In the genomic region with DNA sequence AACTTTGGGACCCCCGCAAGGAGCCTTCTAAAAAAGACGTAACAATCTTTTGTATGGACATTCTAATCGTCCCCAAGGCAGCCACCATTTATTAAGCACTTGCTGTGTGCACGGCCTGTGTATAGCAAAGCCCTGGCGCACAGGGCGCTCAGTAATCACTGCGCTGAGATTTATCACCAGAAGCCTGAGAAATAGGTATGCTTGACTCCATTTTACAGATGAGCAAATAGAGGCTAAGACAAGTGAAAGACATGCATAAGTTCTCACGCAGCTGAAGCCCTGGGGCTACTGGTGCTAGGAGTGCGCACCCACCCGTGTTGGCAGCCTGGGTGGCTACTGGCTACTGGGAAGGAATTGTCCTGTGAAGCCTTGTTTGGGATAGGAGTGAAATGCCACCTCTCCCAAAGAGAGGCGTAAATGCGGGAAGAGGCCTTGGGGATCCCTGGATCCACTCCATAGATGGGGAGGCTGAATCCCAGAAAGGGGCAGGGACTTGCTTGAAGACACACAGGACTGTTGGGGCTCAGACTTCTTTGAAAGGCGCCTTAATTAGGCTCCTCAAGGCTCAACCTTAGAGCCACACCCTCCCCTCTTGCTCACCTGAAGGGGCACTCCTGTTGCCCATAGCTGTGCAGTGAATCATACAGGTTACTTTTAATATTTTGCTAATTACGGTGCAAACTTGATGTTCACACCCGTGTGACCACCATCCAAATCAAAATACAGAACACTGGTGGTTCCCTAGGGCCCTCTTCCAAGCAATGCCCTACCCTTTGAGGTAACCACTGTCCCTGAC, we compare ENCODE assay signal across 8 cellular contexts. TPM values are rescaled to one million over a fixed set of nuclear protein-coding genes. Genes with fewer than 3 reads are reported as not detected.
DNase-seq lines count a peak whose midpoint lies in the region; ATAC-seq and TF ChIP-seq lines count a peak whose summit lies in the region.

No MANE protein-coding gene starts in this region.

- no peaks in the 10 kb centered on the region for H3K79me2 ChIP-seq in mesendoderm (ENCODE audit: control insufficient read depth, insufficient read depth, low read length)

- no peak overlapping the region for H2AK5ac ChIP-seq in mesendoderm (ENCODE audit: low read length)

- DNase-seq in MCF 10A (ENCODE audit: unreplicated experiment), result no peak
- no peak for DNase-seq in mesendoderm
- DNase-seq in omental fat pad (ENCODE audit: low spot score), result no peak
- no peak for DNase-seq in GM19240 (ENCODE audit: insufficient read length, low spot score)
- DNase-seq in HuH-7 (ENCODE audit: low spot score), result no peak

- no peak overlapping the region for H2BK15ac ChIP-seq in mesendoderm (replicated peaks; ENCODE audit: low read depth)

- H2BK120ac ChIP-seq in mesendoderm (ENCODE audit: low read depth, low read length), result no peak overlapping the region

- H3K4me3 ChIP-seq in mesendoderm (ENCODE audit: low read length), result peak overlapping the region; percentile 34

- H3K4ac ChIP-seq in mesendoderm (ENCODE audit: low read depth, low read length), result peak overlapping the region; percentile 46

- intact Hi-C loops in MCF 10A (cut with micrococcal nuclease), result no loop called here

- no peaks in the 10 kb centered on the region for H3K36me3 Mint-ChIP-seq in MCF 10A (ENCODE audit: insufficient read depth, unreplicated experiment)

- WGBS in mesendoderm (ENCODE audit: extremely low coverage, insufficient coverage, low lambda C conversion rate), result no CpG with 5 or more reads among the region's 15 CpGs

- H3K9ac ChIP-seq in ES-I3 (ENCODE audit: low read depth, low read length), result peak overlapping the region; percentile 64
- peak overlapping the region; percentile 66 for H3K9ac ChIP-seq in mesendoderm (ENCODE audit: low read length)

- no peak overlapping the region for H2BK5ac ChIP-seq in mesendoderm (ENCODE audit: low read length)

- TF ChIP-seq CTCF in MCF 10A (IDR thresholded peaks at IDR 0.05; ENCODE audit: unreplicated experiment), result no peak
- no peak for TF ChIP-seq CTCF in omental fat pad (IDR thresholded peaks at IDR 0.05)

- H3K9me3 ChIP-seq in ES-I3 (ENCODE audit: control insufficient read depth, insufficient read depth, low read length), result no peaks in the 10 kb centered on the region

- no peak overlapping the region for H3K27ac ChIP-seq in mesendoderm (ENCODE audit: low read depth, low read length)

- peak; percentile 8 for ATAC-seq in HG03039 (IDR thresholded peaks at IDR 0.05; ENCODE audit: unreplicated experiment)
- no peak for ATAC-seq in omental fat pad (ENCODE audit: low FRiP score)
- ATAC-seq in HG03342 (IDR thresholded peaks at IDR 0.05; ENCODE audit: unreplicated experiment), result no peak

- H3K18ac ChIP-seq in mesendoderm (ENCODE audit: low read length), result no peak overlapping the region

- H3K4me1 ChIP-seq in ES-I3 (ENCODE audit: insufficient read depth, low read length) (peaks cover 10% of the 10 kb centered on the region), mesendoderm (ENCODE audit: control insufficient read depth, low read depth, low read length) (peaks cover 4% of the 10 kb centered on the region)

- POLR2A ChIA-PET in MCF 10A (lab: Yijun Ruan, JAX), result interaction anchor here (0.6 to 2.6 kb wide), 8 partner anchors 10 to 291 kb away, joined by 3 to 17 read pairs (median 6); partner anchors contain the start of gene TMEM11

- H3K23ac ChIP-seq in mesendoderm (ENCODE audit: low read length), result no peak overlapping the region

- H3K9me3 Mint-ChIP-seq in MCF 10A (ENCODE audit: unreplicated experiment), result peaks cover 6% of the 10 kb centered on the region

- peak overlapping the region; percentile 70 for H3K4me2 ChIP-seq in mesendoderm (ENCODE audit: low read length)

- peak overlapping the region; percentile 70 for H3K4me3 Mint-ChIP-seq in MCF 10A (ENCODE audit: unreplicated experiment)

- H3K27me3 Mint-ChIP-seq in MCF 10A (ENCODE audit: insufficient read depth, unreplicated experiment), result no peaks in the 10 kb centered on the region

- peaks cover 2% of the 10 kb centered on the region for H3K79me1 ChIP-seq in mesendoderm (ENCODE audit: low read length)

- H3K27ac Mint-ChIP-seq in MCF 10A (ENCODE audit: low read depth, unreplicated experiment), result no peak overlapping the region

- H3K56ac ChIP-seq in mesendoderm (ENCODE audit: low read length), result peak overlapping the region; percentile 78

- no peaks in the 10 kb centered on the region for H3K27me3 ChIP-seq in mesendoderm (ENCODE audit: insufficient read depth, low read length, poor library complexity)

- CTCF ChIA-PET in MCF 10A (lab: Yijun Ruan, JAX), result interaction anchor here (0.6 to 2.2 kb wide), 5 partner anchors 9 to 128 kb away, joined by 3 to 7 read pairs (median 3); no protein-coding TSS in a partner anchor

- no peak overlapping the region for H4K8ac ChIP-seq in mesendoderm (ENCODE audit: low read depth, low read length)

- peaks cover 17% of the 10 kb centered on the region for H3K4me1 Mint-ChIP-seq in MCF 10A (ENCODE audit: insufficient read depth, unreplicated experiment)

- no peak overlapping the region for H4K5ac ChIP-seq in mesendoderm (ENCODE audit: low read length)

- no TSS peak for BruUV-seq in MCF 10A (replicated peaks; lab: Mats Ljungman, UMichigan)

- no peaks in the 10 kb centered on the region for H3K36me3 ChIP-seq in ES-I3 (ENCODE audit: insufficient read depth, low read length)
- no peaks in the 10 kb centered on the region for H3K36me3 ChIP-seq in mesendoderm (ENCODE audit: control insufficient read depth, insufficient read depth, low read length)

RNA-seq across cellular contexts. Expression of gene NATD1, which starts 0.6 kb away (rescaled TPM):
- total RNA-seq in MCF 10A (2022) (2.3 and 2.5 TPM in 2 replicates), omental fat pad (10 to 100 TPM in 2 of 4 donors, 1 to 10 TPM in 2; 7.5 to 19.1 (median 9.6) TPM)
- polyA plus RNA-seq in mesendoderm (2013, experiment 1 of 2), result 22.9 TPM
- polyA plus RNA-seq in mesendoderm (2013, experiment 2 of 2), result 23.5 TPM

RNA-seq across cellular contexts. Expression of gene MAP2K3, which starts 30.7 kb away (rescaled TPM):
- total RNA-seq in MCF 10A (2022), result 25.7 and 45.2 TPM in 2 replicates
- polyA plus RNA-seq in mesendoderm (2013, experiment 1 of 2), result 33.8 TPM
- polyA plus RNA-seq in mesendoderm (2013, experiment 2 of 2), result 35.9 TPM
- 100 to 1,000 TPM in 1 of 4 donors, 10 to 100 TPM in 3; 36.8 to 170 (median 58.5) TPM for total RNA-seq in omental fat pad

RNA-seq across cellular contexts. Expression of gene TMEM11, which starts 39.9 kb away (rescaled TPM):
- total RNA-seq in MCF 10A (2022) (27.8 and 33.5 TPM in 2 replicates), omental fat pad (10 to 100 TPM; 24.9 to 41.3 (median 34.0) TPM)
- 46.0 TPM for polyA plus RNA-seq in mesendoderm (2013, experiment 1 of 2)
- 46.4 TPM for polyA plus RNA-seq in mesendoderm (2013, experiment 2 of 2)
